2 cellular contexts compared by ENCODE assay signal in the genomic region with DNA sequence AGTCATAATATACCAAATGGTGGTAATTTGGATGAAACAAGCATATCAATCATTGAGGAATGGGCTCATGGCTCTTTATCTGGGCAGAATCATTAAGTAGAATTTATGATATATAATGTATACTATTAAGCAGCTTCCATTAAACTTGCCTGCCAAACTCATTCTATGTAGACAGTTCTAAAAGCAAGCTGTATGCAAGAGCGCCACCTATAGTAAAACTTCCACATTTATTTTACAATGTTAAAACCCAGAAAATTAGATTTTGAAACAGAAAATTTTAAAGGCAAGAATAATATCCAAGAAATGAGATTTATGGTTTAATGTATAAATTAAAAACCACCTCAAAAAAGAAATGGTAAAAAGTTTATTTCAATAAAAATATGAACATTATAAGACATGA.
TF ChIP-seq lines count a peak whose summit lies in the region.

No MANE protein-coding gene starts in this region.

TF ChIP-seq in HCT116, 20 proteins besides CTCF, POLR2A, EP300 and RAD21:
- TF ChIP-seq TCF7L2 (IDR thresholded peaks at IDR 0.05; ENCODE audit: borderline replicate concordance, extremely low read depth, insufficient read depth, insufficient read length) (no peak), ZFX (IDR thresholded peaks at IDR 0.05) (no peak), ELF1 (IDR thresholded peaks at IDR 0.05; ENCODE audit: borderline replicate concordance, low read depth) (no peak), YY1 (IDR thresholded peaks at IDR 0.05; ENCODE audit: extremely low read depth, insufficient replicate concordance, low read depth, low read length) (no peak), CBX3 (IDR thresholded peaks at IDR 0.05; ENCODE audit: low read depth) (no peak), EZH2phosphoT487 (IDR thresholded peaks at IDR 0.05; ENCODE audit: borderline replicate concordance) (no peak)
- TF ChIP-seq, protein P1, sequence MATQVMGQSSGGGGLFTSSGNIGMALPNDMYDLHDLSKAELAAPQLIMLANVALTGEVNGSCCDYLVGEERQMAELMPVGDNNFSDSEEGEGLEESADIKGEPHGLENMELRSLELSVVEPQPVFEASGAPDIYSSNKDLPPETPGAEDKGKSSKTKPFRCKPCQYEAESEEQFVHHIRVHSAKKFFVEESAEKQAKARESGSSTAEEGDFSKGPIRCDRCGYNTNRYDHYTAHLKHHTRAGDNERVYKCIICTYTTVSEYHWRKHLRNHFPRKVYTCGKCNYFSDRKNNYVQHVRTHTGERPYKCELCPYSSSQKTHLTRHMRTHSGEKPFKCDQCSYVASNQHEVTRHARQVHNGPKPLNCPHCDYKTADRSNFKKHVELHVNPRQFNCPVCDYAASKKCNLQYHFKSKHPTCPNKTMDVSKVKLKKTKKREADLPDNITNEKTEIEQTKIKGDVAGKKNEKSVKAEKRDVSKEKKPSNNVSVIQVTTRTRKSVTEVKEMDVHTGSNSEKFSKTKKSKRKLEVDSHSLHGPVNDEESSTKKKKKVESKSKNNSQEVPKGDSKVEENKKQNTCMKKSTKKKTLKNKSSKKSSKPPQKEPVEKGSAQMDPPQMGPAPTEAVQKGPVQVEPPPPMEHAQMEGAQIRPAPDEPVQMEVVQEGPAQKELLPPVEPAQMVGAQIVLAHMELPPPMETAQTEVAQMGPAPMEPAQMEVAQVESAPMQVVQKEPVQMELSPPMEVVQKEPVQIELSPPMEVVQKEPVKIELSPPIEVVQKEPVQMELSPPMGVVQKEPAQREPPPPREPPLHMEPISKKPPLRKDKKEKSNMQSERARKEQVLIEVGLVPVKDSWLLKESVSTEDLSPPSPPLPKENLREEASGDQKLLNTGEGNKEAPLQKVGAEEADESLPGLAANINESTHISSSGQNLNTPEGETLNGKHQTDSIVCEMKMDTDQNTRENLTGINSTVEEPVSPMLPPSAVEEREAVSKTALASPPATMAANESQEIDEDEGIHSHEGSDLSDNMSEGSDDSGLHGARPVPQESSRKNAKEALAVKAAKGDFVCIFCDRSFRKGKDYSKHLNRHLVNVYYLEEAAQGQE (IDR thresholded peaks at IDR 0.05; ENCODE audit: low read depth), result no peak

TF ChIP-seq in H1, 55 proteins besides CTCF, POLR2A, EP300 and RAD21:
- no peak for TF ChIP-seq NANOG (IDR thresholded peaks at IDR 0.05; ENCODE audit: insufficient read depth, low read depth, low read length, poor library complexity, severe bottlenecking)
- TF ChIP-seq RNF2 (IDR thresholded peaks at IDR 0.05; ENCODE audit: borderline replicate concordance, low read depth, low read length, missing control alignments, poor library complexity, severe bottlenecking), result no peak
- no peak for TF ChIP-seq ASH2L (IDR thresholded peaks at IDR 0.05; ENCODE audit: low read length)
- TF ChIP-seq, protein P2, sequence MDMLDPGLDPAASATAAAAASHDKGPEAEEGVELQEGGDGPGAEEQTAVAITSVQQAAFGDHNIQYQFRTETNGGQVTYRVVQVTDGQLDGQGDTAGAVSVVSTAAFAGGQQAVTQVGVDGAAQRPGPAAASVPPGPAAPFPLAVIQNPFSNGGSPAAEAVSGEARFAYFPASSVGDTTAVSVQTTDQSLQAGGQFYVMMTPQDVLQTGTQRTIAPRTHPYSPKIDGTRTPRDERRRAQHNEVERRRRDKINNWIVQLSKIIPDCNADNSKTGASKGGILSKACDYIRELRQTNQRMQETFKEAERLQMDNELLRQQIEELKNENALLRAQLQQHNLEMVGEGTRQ (IDR thresholded peaks at IDR 0.05; ENCODE audit: low read length), result no peak
- no peak for TF ChIP-seq TCF12 (IDR thresholded peaks at IDR 0.05; ENCODE audit: low read depth, low read length)
